In the genomic region with DNA sequence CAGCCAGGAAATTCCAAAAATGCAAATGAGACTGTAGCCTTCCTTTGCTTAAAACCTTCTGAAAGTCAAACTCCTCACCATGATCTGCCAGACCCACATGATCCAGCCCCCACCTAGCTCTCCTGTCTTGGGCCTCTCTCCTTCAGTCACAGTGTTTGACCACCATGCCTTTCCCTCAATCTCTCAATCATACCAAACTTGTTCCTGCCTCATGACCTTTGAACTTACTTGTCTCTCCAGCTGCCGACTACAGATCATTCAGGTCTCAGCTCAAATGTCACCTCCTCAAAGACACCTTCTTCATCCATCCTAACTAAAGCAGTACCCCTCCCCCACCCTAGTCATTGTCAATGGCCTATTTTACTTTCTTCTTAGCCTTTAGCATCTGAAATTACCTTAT, we compare ENCODE assay signal across 22 cellular contexts. TPM values are rescaled to one million over a fixed set of nuclear protein-coding genes. Genes with fewer than 3 reads are reported as not detected.
DNase-seq lines count a peak whose midpoint lies in the region; ATAC-seq and TF ChIP-seq lines count a peak whose summit lies in the region.
"Had no signal": no experiment of that assay in that cellular context is flagged by ENCODE, and none has a peak within 500 bp of the region (broad histone marks: within the 10 kb centered on the region; RNA-seq: fewer than 3 reads in every experiment).

No MANE protein-coding gene starts in this region.

- TF ChIP-seq EP300 in ovary (IDR thresholded peaks at IDR 0.05) = no peak

- no peaks in the 10 kb centered on the region for H3K79me2 ChIP-seq in OCI-LY3 (ENCODE audit: low read length)

- H3K27me3 Mint-ChIP-seq in activated CD8-positive, alpha-beta T cell treated with anti-CD3 and anti-CD28 coated beads for 36 hours = no peaks in the 10 kb centered on the region
- peaks cover 5% of the 10 kb centered on the region for H3K27me3 Mint-ChIP-seq in activated CD8-positive, alpha-beta T cell treated with anti-CD3 and anti-CD28 coated beads, Interleukin-2, amount 10 ng/mL, durations not matched to agents 7 days and 5 days (ENCODE audit: low read depth)
- H3K27me3 Mint-ChIP-seq in memory B cell = no peaks in the 10 kb centered on the region

- in situ Hi-C loops in G401 (cut with HindIII; ENCODE audit: low sequenced_read_pairs) = no loop called here

- H3K36me3 Mint-ChIP-seq in activated CD8-positive, alpha-beta T cell treated with anti-CD3 and anti-CD28 coated beads for 36 hours (ENCODE audit: low read depth) = no peaks in the 10 kb centered on the region
- no peaks in the 10 kb centered on the region for H3K36me3 Mint-ChIP-seq in activated CD8-positive, alpha-beta T cell treated with anti-CD3 and anti-CD28 coated beads, Interleukin-2, amount 10 ng/mL, durations not matched to agents 7 days and 5 days (ENCODE audit: low read depth)
- no peaks in the 10 kb centered on the region for H3K36me3 Mint-ChIP-seq in memory B cell
- H3K36me3 Mint-ChIP-seq: CD8-positive, alpha-beta T cell; IgD-negative memory B cell had no signal

- DNase-seq in activated CD8-positive, alpha-beta T cell treated with anti-CD3 and anti-CD28 coated beads for 36 hours = no peak
- no peak for DNase-seq in activated CD8-positive, alpha-beta T cell treated with anti-CD3 and anti-CD28 coated beads, Interleukin-2, amount 10 ng/mL, durations not matched to agents 7 days and 5 days
- DNase-seq in memory B cell (ENCODE audit: low spot score in 2 of 2) (no peak), G401 (ENCODE audit: low spot score) (no peak), EL (no peak), ovary (no peak)
- DNase-seq: CD8-positive, alpha-beta T cell; DND-41; GF-D8; MM.1S; NCI-H1092; NCI-H1436 treated with DMSO at 0.1 percent for 48 hours; NCI-H2029; NCI-H2171 treated with DMSO at 0.1 percent for 48 hours; NCI-H446 treated with DMSO at 0.1 percent for 48 hours; NCI-H69; PC-3; RPMI8226 had no signal

- H3K27ac Mint-ChIP-seq in activated CD8-positive, alpha-beta T cell treated with anti-CD3 and anti-CD28 coated beads for 36 hours = no peak overlapping the region
- H3K27ac Mint-ChIP-seq in activated CD8-positive, alpha-beta T cell treated with anti-CD3 and anti-CD28 coated beads, Interleukin-2, amount 10 ng/mL, durations not matched to agents 7 days and 5 days = no peak overlapping the region
- peak overlapping the region; percentile 1 for H3K27ac Mint-ChIP-seq in memory B cell
- H3K27ac Mint-ChIP-seq: CD8-positive, alpha-beta T cell had no signal

- H3K36me3 ChIP-seq in OCI-LY3 (replicated peaks; ENCODE audit: low read depth, low read length) (no peaks in the 10 kb centered on the region), ovary (no peaks in the 10 kb centered on the region)
- H3K36me3 ChIP-seq: BLaER1 treated with 17β-estradiol and CSF1 and Interleukin-3, amounts not matched to agents 10 nM and 100 nM; HAP-1 had no signal

- H3K27ac ChIP-seq in OCI-LY3 (ENCODE audit: low read length) = no peak overlapping the region
- H3K27ac ChIP-seq in ovary = no peak overlapping the region
- H3K27ac ChIP-seq: BLaER1 treated with 17β-estradiol and CSF1 and Interleukin-3, amounts not matched to agents 10 nM and 100 nM had no signal

- H4K20me1 ChIP-seq in OCI-LY3 (ENCODE audit: insufficient read depth, low read length) = no peaks in the 10 kb centered on the region
- H4K20me1 ChIP-seq: BLaER1 treated with 17β-estradiol and CSF1 and Interleukin-3, amounts not matched to agents 10 nM and 100 nM had no signal

- POLR2A ChIA-PET in activated CD8-positive, alpha-beta T cell treated with anti-CD3 and anti-CD28 coated beads for 36 hours (lab: Charles Lee) = interaction anchor here (0.6 kb wide), 1 partner anchor 47 kb away, joined by 5 read pairs; no protein-coding TSS in a partner anchor
- POLR2A ChIA-PET in activated CD8-positive, alpha-beta T cell treated with anti-CD3 and anti-CD28 coated beads, Interleukin-2, amount 10 ng/mL, durations not matched to agents 7 days and 5 days (lab: Charles Lee) = no interaction called here

- ATAC-seq in activated CD8-positive, alpha-beta T cell treated with anti-CD3 and anti-CD28 coated beads for 36 hours = peak; percentile 17
- no peak for ATAC-seq in activated CD8-positive, alpha-beta T cell treated with anti-CD3 and anti-CD28 coated beads, Interleukin-2, amount 10 ng/mL, durations not matched to agents 7 days and 5 days
- ATAC-seq in memory B cell (ENCODE audit: low read depth) = peak; percentile 29
- ATAC-seq: CD8-positive, alpha-beta T cell; PC-3 had no signal

- H3K9ac ChIP-seq in OCI-LY3 (ENCODE audit: low read length) = no peak overlapping the region
- H3K9ac ChIP-seq: BLaER1 treated with 17β-estradiol and CSF1 and Interleukin-3, amounts not matched to agents 10 nM and 100 nM had no signal

- no peak for TF ChIP-seq CTCF in activated CD8-positive, alpha-beta T cell treated with anti-CD3 and anti-CD28 coated beads for 36 hours (IDR thresholded peaks at IDR 0.05)
- no peak for TF ChIP-seq CTCF in OCI-LY3 (IDR thresholded peaks at IDR 0.05; ENCODE audit: low read depth, low read length)
- TF ChIP-seq CTCF in ovary (IDR thresholded peaks at IDR 0.05) = no peak

- H3K4me1 ChIP-seq in OCI-LY3 (ENCODE audit: low read length) (peaks cover 52% of the 10 kb centered on the region), ovary (ENCODE audit: insufficient read depth) (peaks cover 3% of the 10 kb centered on the region)

- H3K9me3 ChIP-seq in OCI-LY3 (ENCODE audit: insufficient read depth, low read length) (no peaks in the 10 kb centered on the region), ovary (no peaks in the 10 kb centered on the region)
- H3K9me3 ChIP-seq: BLaER1 treated with 17β-estradiol and CSF1 and Interleukin-3, amounts not matched to agents 10 nM and 100 nM; HAP-1 had no signal

- peaks cover 12% of the 10 kb centered on the region for H3K4me1 Mint-ChIP-seq in activated CD8-positive, alpha-beta T cell treated with anti-CD3 and anti-CD28 coated beads for 36 hours (ENCODE audit: low read depth)
- H3K4me1 Mint-ChIP-seq in activated CD8-positive, alpha-beta T cell treated with anti-CD3 and anti-CD28 coated beads, Interleukin-2, amount 10 ng/mL, durations not matched to agents 7 days and 5 days (ENCODE audit: low read depth) = no peaks in the 10 kb centered on the region
- peaks cover 46% of the 10 kb centered on the region for H3K4me1 Mint-ChIP-seq in memory B cell

- H3K4me3 ChIP-seq in OCI-LY3 (ENCODE audit: low read length) = no peak overlapping the region
- no peak overlapping the region for H3K4me3 ChIP-seq in ovary
- H3K4me3 ChIP-seq: BLaER1 treated with 17β-estradiol and CSF1 and Interleukin-3, amounts not matched to agents 10 nM and 100 nM; HAP-1 had no signal

- H3K9me3 Mint-ChIP-seq in activated CD8-positive, alpha-beta T cell treated with anti-CD3 and anti-CD28 coated beads for 36 hours = no peaks in the 10 kb centered on the region
- no peaks in the 10 kb centered on the region for H3K9me3 Mint-ChIP-seq in activated CD8-positive, alpha-beta T cell treated with anti-CD3 and anti-CD28 coated beads, Interleukin-2, amount 10 ng/mL, durations not matched to agents 7 days and 5 days (ENCODE audit: insufficient read depth)
- peaks cover 4% of the 10 kb centered on the region for H3K9me3 Mint-ChIP-seq in memory B cell
- H3K9me3 Mint-ChIP-seq: CD8-positive, alpha-beta T cell had no signal

- H2AFZ ChIP-seq in OCI-LY3 (ENCODE audit: low read depth, low read length) = no peak overlapping the region

- peak overlapping the region; percentile 32; the same call in 1 of the 2 replicates for H3K4me2 ChIP-seq in OCI-LY3 (ENCODE audit: low read length)

- intact Hi-C loops in activated CD8-positive, alpha-beta T cell treated with anti-CD3 and anti-CD28 coated beads for 36 hours (cut with micrococcal nuclease) = no loop called here
- intact Hi-C loops in ovary (cut with DNase I) = no loop called here

- no peak for TF ChIP-seq POLR2A in ovary (IDR thresholded peaks at IDR 0.05)

- no peak overlapping the region for H3K4me3 Mint-ChIP-seq in activated CD8-positive, alpha-beta T cell treated with anti-CD3 and anti-CD28 coated beads for 36 hours
- no peak overlapping the region for H3K4me3 Mint-ChIP-seq in activated CD8-positive, alpha-beta T cell treated with anti-CD3 and anti-CD28 coated beads, Interleukin-2, amount 10 ng/mL, durations not matched to agents 7 days and 5 days
- no peak overlapping the region for H3K4me3 Mint-ChIP-seq in memory B cell
- H3K4me3 Mint-ChIP-seq: CD8-positive, alpha-beta T cell had no signal

- peaks cover 2% of the 10 kb centered on the region; the same call in 1 of the 2 replicates for H3K27me3 ChIP-seq in OCI-LY3 (ENCODE audit: low read depth, low read length)
- no peaks in the 10 kb centered on the region for H3K27me3 ChIP-seq in ovary
- H3K27me3 ChIP-seq: BLaER1 treated with 17β-estradiol and CSF1 and Interleukin-3, amounts not matched to agents 10 nM and 100 nM had no signal

- CTCF ChIA-PET in activated CD8-positive, alpha-beta T cell treated with anti-CD3 and anti-CD28 coated beads for 36 hours (lab: Charles Lee) = interaction anchor here (0.8 to 1.0 kb wide), 2 partner anchors 20 to 115 kb away, joined by 3 read pairs; no protein-coding TSS in a partner anchor
- CTCF ChIA-PET in activated CD8-positive, alpha-beta T cell treated with anti-CD3 and anti-CD28 coated beads, Interleukin-2, amount 10 ng/mL, durations not matched to agents 7 days and 5 days (lab: Charles Lee) = interaction anchor here (1.1 kb wide), 1 partner anchor 88 kb away, joined by 4 read pairs; no protein-coding TSS in a partner anchor

- 44 to 56% (median 47%) methylated on average over 1 of the region's 1 CpG for WGBS in ovary, 3 donors

RNA-seq across cellular contexts. Expression of gene ADD3, which starts 9.3 kb away (rescaled TPM):
- 10 to 100 TPM; 66.8 to 77.0 TPM for total RNA-seq in activated CD8-positive, alpha-beta T cell treated with anti-CD3 and anti-CD28 coated beads for 36 hours
- total RNA-seq in activated CD8-positive, alpha-beta T cell treated with anti-CD3 and anti-CD28 coated beads, Interleukin-2, amount 10 ng/mL, durations not matched to agents 7 days and 5 days = 100 to 1,000 TPM; 172 to 200 TPM
- 58.2 and 69.6 TPM in 2 replicates for total RNA-seq in G401 (2014; rRNA removed; shearing (Covaris generic))
- total RNA-seq in ovary = 100 to 1,000 TPM in 1 of 7 donors, 10 to 100 TPM in 6; 65.3 to 110 (median 85.5) TPM
- polyA plus RNA-seq in ovary = 10 to 100 TPM; 69.6 to 81.0 TPM
